ENCODE assay signal across 25 cellular contexts in genomic region chr10:75425291-75426079, GRCh38. TPM values are rescaled to one million over a fixed set of nuclear protein-coding genes. Genes with fewer than 3 reads are reported as not detected.
"Had no signal": no experiment of that assay in that cellular context is flagged by ENCODE, and none has a peak within 500 bp of the region (broad histone marks: within the 10 kb centered on the region; RNA-seq: fewer than 3 reads in every experiment).

No MANE protein-coding gene starts in this region.

- H3K4me1 Mint-ChIP-seq: memory B cell; stimulated activated effector memory CD8-positive, alpha-beta T cell treated with anti-CD3 and anti-CD28 coated beads, Interleukin-12 subunit alpha, Interleukin-12 subunit beta, amount 100 ng/mL, for 72 hours had no signal

- H3K27me3 ChIP-seq: ovary, suprapubic skin, tibial artery, upper lobe of right lung had no signal

- H3K9me3 ChIP-seq: left ventricle myocardium inferior, mucosa of descending colon, ovary, prostate gland, spleen, suprapubic skin, thoracic aorta, tibial artery, upper lobe of right lung had no signal

- H3K4me3 Mint-ChIP-seq: memory B cell; naive thymus-derived CD4-positive, alpha-beta T cell; natural killer cell treated with Interleukin-12 subunit alpha and Interleukin-12 subunit beta and Interleukin-15 and Interleukin-18, amount 100 ng/mL, for 72 hours; stimulated activated effector memory CD8-positive, alpha-beta T cell treated with anti-CD3 and anti-CD28 coated beads, Interleukin-12 subunit alpha, Interleukin-12 subunit beta, amount 100 ng/mL, for 72 hours; stimulated activated naive CD8-positive, alpha-beta T cell treated with anti-CD3 and anti-CD28 coated beads, Interleukin-15, Interleukin-2, amounts not matched to agents 100 ng/mL and 50 ng/mL, for 24 hours had no signal

- H3K27ac Mint-ChIP-seq: memory B cell; naive thymus-derived CD4-positive, alpha-beta T cell; natural killer cell treated with Interleukin-12 subunit alpha and Interleukin-12 subunit beta and Interleukin-15 and Interleukin-18, amount 100 ng/mL, for 72 hours; stimulated activated effector memory CD8-positive, alpha-beta T cell treated with anti-CD3 and anti-CD28 coated beads, Interleukin-12 subunit alpha, Interleukin-12 subunit beta, amount 100 ng/mL, for 72 hours; stimulated activated naive CD8-positive, alpha-beta T cell treated with anti-CD3 and anti-CD28 coated beads, Interleukin-15, Interleukin-2, amounts not matched to agents 100 ng/mL and 50 ng/mL, for 24 hours had no signal

- H3K36me3 Mint-ChIP-seq: naive thymus-derived CD4-positive, alpha-beta T cell; natural killer cell treated with Interleukin-12 subunit alpha and Interleukin-12 subunit beta and Interleukin-15 and Interleukin-18, amount 100 ng/mL, for 72 hours; stimulated activated effector memory CD8-positive, alpha-beta T cell treated with anti-CD3 and anti-CD28 coated beads, Interleukin-12 subunit alpha, Interleukin-12 subunit beta, amount 100 ng/mL, for 72 hours had no signal

- DNase-seq: islet precursor cell; left ventricle myocardium inferior; midbrain; mucosa of descending colon; naive thymus-derived CD4-positive, alpha-beta T cell; ovary; posterior cingulate gyrus; retina; right cardiac atrium; small intestine; spleen; stimulated activated CD4-positive, alpha-beta T cell treated with anti-CD3 and anti-CD28 coated beads, Interleukin-4, amount 100 ng/mL, for 24 hours; stimulated activated naive CD4-positive, alpha-beta T cell; tibial artery; trophoblast cell; upper lobe of right lung had no signal

- H3K4me3 ChIP-seq: left ventricle myocardium inferior, lung, mucosa of descending colon, ovary, prostate gland, spleen, suprapubic skin, thoracic aorta, tibial artery, upper lobe of right lung had no signal

- H3K4me1 ChIP-seq: prostate gland had no signal

- FAIRE-seq: small intestine had no signal

- H3K27ac ChIP-seq: left ventricle myocardium inferior, ovary, prostate gland, spleen, suprapubic skin, thoracic aorta, tibial artery, upper lobe of right lung had no signal

- H3K36me3 ChIP-seq: left ventricle myocardium inferior, ovary, prostate gland, spleen, suprapubic skin, thoracic aorta, tibial artery, upper lobe of right lung had no signal

- H3K9me3 Mint-ChIP-seq: natural killer cell treated with Interleukin-12 subunit alpha and Interleukin-12 subunit beta and Interleukin-15 and Interleukin-18, amount 100 ng/mL, for 72 hours; stimulated activated effector memory CD8-positive, alpha-beta T cell treated with anti-CD3 and anti-CD28 coated beads, Interleukin-12 subunit alpha, Interleukin-12 subunit beta, amount 100 ng/mL, for 72 hours; stimulated activated naive CD8-positive, alpha-beta T cell treated with anti-CD3 and anti-CD28 coated beads, Interleukin-15, Interleukin-2, amounts not matched to agents 100 ng/mL and 50 ng/mL, for 24 hours had no signal

RNA-seq across cellular contexts. Expression of gene LRMDA, which starts 5.9 kb away (rescaled TPM):
- total RNA-seq: myocyte had no signal
- polyA plus RNA-seq: naive thymus-derived CD4-positive, alpha-beta T cell had no signal

RNA-seq across cellular contexts. Expression of gene ZNF503, which starts 23.9 kb away (rescaled TPM):
- polyA plus RNA-seq: naive thymus-derived CD4-positive, alpha-beta T cell had no signal
